Comparison of ENCODE assay signal across 8 cellular contexts in genomic region chr2:9844581-9844980, GRCh38. TPM values are rescaled to one million over a fixed set of nuclear protein-coding genes. Genes with fewer than 3 reads are reported as not detected.
DNase-seq lines count a peak whose midpoint lies in the region; ATAC-seq and TF ChIP-seq lines count a peak whose summit lies in the region.

No MANE protein-coding gene starts in this region.

- peak overlapping the region; percentile 89; the same call in 1 of the 2 replicates for H3K4me3 ChIP-seq in AG09309 (ENCODE audit: control insufficient read depth, low read depth, low read length)
- H3K4me3 ChIP-seq in epithelial cell of esophagus (ENCODE audit: low read length), result peak overlapping the region; percentile 77
- H3K4me3 ChIP-seq in skeletal muscle satellite cell (ENCODE audit: low read length), result peak overlapping the region; percentile 77

- ATAC-seq in GM18868 (IDR thresholded peaks at IDR 0.05; ENCODE audit: unreplicated experiment), result peak; percentile 29
- no peak for ATAC-seq in HG02970 (IDR thresholded peaks at IDR 0.05; ENCODE audit: low FRiP score, unreplicated experiment)
- no peak for ATAC-seq in esophagus mucosa

- TF ChIP-seq CTCF in AG09309 (IDR thresholded peaks at IDR 0.05; ENCODE audit: control insufficient read depth, insufficient read depth, low read depth, low read length, missing control alignments), result no peak
- no peak for TF ChIP-seq CTCF in epithelial cell of esophagus (IDR thresholded peaks at IDR 0.05; ENCODE audit: insufficient read depth, low read depth, low read length, missing control alignments)

- DNase-seq in AG09309 (ENCODE audit: low read depth) (no peak), OCI-M1 (lab: John Stamatoyannopoulos, UW) (peak; percentile 66), epithelial cell of esophagus (ENCODE audit: low read depth) (peak; percentile 40), medulla oblongata (ENCODE audit: extremely low spot score) (no peak)

- H3K9me3 ChIP-seq in skeletal muscle satellite cell (replicated peaks; ENCODE audit: low read length), result no peaks in the 10 kb centered on the region

- H3K4me1 ChIP-seq in skeletal muscle satellite cell (ENCODE audit: control insufficient read depth, insufficient read depth, low read length), result peaks cover 18% of the 10 kb centered on the region

- peak overlapping the region; percentile 95 for H3K4me2 ChIP-seq in skeletal muscle satellite cell (ENCODE audit: low read length)

- H3K27me3 ChIP-seq in skeletal muscle satellite cell (ENCODE audit: control insufficient read depth, insufficient read depth, low read length), result no peaks in the 10 kb centered on the region

- H3K9ac ChIP-seq in skeletal muscle satellite cell (ENCODE audit: low read depth, low read length), result peak overlapping the region; percentile 93

- H3K36me3 ChIP-seq in skeletal muscle satellite cell (ENCODE audit: insufficient read depth, low read length), result peaks cover 8% of the 10 kb centered on the region

RNA-seq across cellular contexts. Expression of gene TAF1B, which starts 1.3 kb away (rescaled TPM):
- 20.8 and 37.3 TPM in 2 replicates for total RNA-seq in skeletal muscle satellite cell (2012; rRNA removed)
- total RNA-seq in esophagus mucosa, result 24.7 TPM

Comparison
In these comparisons a context has a peak if more than half of its experiments do, and no peak if none do; other contexts are left out.
1. DNase-seq: peak in OCI-M1 (single experiment) and epithelial cell of esophagus (single experiment); none in AG09309 (single experiment) and medulla oblongata (single experiment).
2. Peak in every context shown above with its lines, with median percentiles within 50 percentile points of each other: H3K4me3 ChIP-seq.